Comparison of ENCODE assay signal across 10 cellular contexts in genomic region chr12:92431146-92431545, GRCh38.
DNase-seq lines count a peak whose midpoint lies in the region; ATAC-seq, FAIRE-seq and TF ChIP-seq lines count a peak whose summit lies in the region.
"Had no signal": no experiment of that assay in that cellular context is flagged by ENCODE, and none has a peak within 500 bp of the region (broad histone marks: within the 10 kb centered on the region; RNA-seq: fewer than 3 reads in every experiment).

No MANE protein-coding gene starts in this region.

- no peak for DNase-seq in Right ventricle myocardium superior
- no peak for DNase-seq in left ventricle myocardium inferior
- DNase-seq in WTC11 (ENCODE audit: low spot score), result peak; percentile 21
- DNase-seq in glomerular visceral epithelial cell (ENCODE audit: extremely low spot score), result no peak
- DNase-seq in urothelium cell line (ENCODE audit: low spot score), result no peak
- DNase-seq in effector memory CD4-positive, alpha-beta T cell, result no peak
- DNase-seq: C1 segment of cervical spinal cord, esophagus squamous epithelium had no signal

- POLR2A ChIA-PET in WTC11 (lab: Charles Lee), result interaction anchor here (0.7 kb wide), 1 partner anchor 286 kb away, joined by 3 read pairs; no protein-coding TSS in a partner anchor

- no peaks in the 10 kb centered on the region for H3K36me3 ChIP-seq in left ventricle myocardium inferior
- no peaks in the 10 kb centered on the region for H3K36me3 ChIP-seq in effector memory CD4-positive, alpha-beta T cell (ENCODE audit: control insufficient read depth, insufficient read depth, low read length)
- H3K36me3 ChIP-seq: esophagus squamous epithelium had no signal

- peak; percentile 10 for ATAC-seq in Right ventricle myocardium superior (ENCODE audit: poor library complexity)
- ATAC-seq in HG02885 (IDR thresholded peaks at IDR 0.05; ENCODE audit: poor library complexity, unreplicated experiment), result peak; percentile 68
- ATAC-seq in WTC11, result peak; percentile 91

- H3K4me1 ChIP-seq in left ventricle myocardium inferior, result no peaks in the 10 kb centered on the region
- no peaks in the 10 kb centered on the region for H3K4me1 ChIP-seq in effector memory CD4-positive, alpha-beta T cell (ENCODE audit: control insufficient read depth, insufficient read depth, low read length, poor library complexity, severe bottlenecking)

- no peak for FAIRE-seq in urothelium cell line (lab: Jason Lieb, UNC)

- CTCF ChIA-PET in WTC11 (lab: Charles Lee), result interaction anchor here (0.6 kb wide), 1 partner anchor 139 kb away, joined by 3 read pairs; no protein-coding TSS in a partner anchor

- H3K9me3 ChIP-seq in left ventricle myocardium inferior (replicated peaks), result peaks cover 6% of the 10 kb centered on the region
- no peaks in the 10 kb centered on the region for H3K9me3 ChIP-seq in effector memory CD4-positive, alpha-beta T cell (ENCODE audit: control insufficient read depth, low read length)
- H3K9me3 ChIP-seq: esophagus squamous epithelium had no signal

- no peak overlapping the region for H3K27ac ChIP-seq in left ventricle myocardium inferior (replicated peaks)
- no peak overlapping the region for H3K27ac ChIP-seq in effector memory CD4-positive, alpha-beta T cell (ENCODE audit: insufficient read depth, low read length, poor library complexity, severe bottlenecking)
- H3K27ac ChIP-seq: esophagus squamous epithelium had no signal

- no peaks in the 10 kb centered on the region for H3K27me3 Mint-ChIP-seq in WTC11 (ENCODE audit: low read depth)
- no peaks in the 10 kb centered on the region for H3K27me3 Mint-ChIP-seq in stimulated activated naive CD8-positive, alpha-beta T cell treated with anti-CD3 and anti-CD28 coated beads, Interleukin-15, Interleukin-2, amounts not matched to agents 100 ng/mL and 50 ng/mL, for 24 hours

- H3K36me3 Mint-ChIP-seq in WTC11, result no peaks in the 10 kb centered on the region
- H3K36me3 Mint-ChIP-seq in stimulated activated naive CD8-positive, alpha-beta T cell treated with anti-CD3 and anti-CD28 coated beads, Interleukin-15, Interleukin-2, amounts not matched to agents 100 ng/mL and 50 ng/mL, for 24 hours (ENCODE audit: low read depth), result no peaks in the 10 kb centered on the region

- H3K9me3 Mint-ChIP-seq in WTC11, result peaks cover 24% of the 10 kb centered on the region
- H3K9me3 Mint-ChIP-seq in stimulated activated naive CD8-positive, alpha-beta T cell treated with anti-CD3 and anti-CD28 coated beads, Interleukin-15, Interleukin-2, amounts not matched to agents 100 ng/mL and 50 ng/mL, for 24 hours, result peaks cover 10% of the 10 kb centered on the region

- H3K4me1 Mint-ChIP-seq in WTC11, result peaks cover 10% of the 10 kb centered on the region
- peaks cover 65% of the 10 kb centered on the region for H3K4me1 Mint-ChIP-seq in stimulated activated naive CD8-positive, alpha-beta T cell treated with anti-CD3 and anti-CD28 coated beads, Interleukin-15, Interleukin-2, amounts not matched to agents 100 ng/mL and 50 ng/mL, for 24 hours (ENCODE audit: low read depth)

- no peak overlapping the region for H3K27ac Mint-ChIP-seq in WTC11
- H3K27ac Mint-ChIP-seq in stimulated activated naive CD8-positive, alpha-beta T cell treated with anti-CD3 and anti-CD28 coated beads, Interleukin-15, Interleukin-2, amounts not matched to agents 100 ng/mL and 50 ng/mL, for 24 hours, result peak overlapping the region; percentile 10

- H3K4me3 ChIP-seq in left ventricle myocardium inferior, result no peak overlapping the region
- H3K4me3 ChIP-seq in effector memory CD4-positive, alpha-beta T cell (ENCODE audit: insufficient read depth, low read depth, low read length, poor library complexity, severe bottlenecking), result no peak overlapping the region
- H3K4me3 ChIP-seq: esophagus squamous epithelium had no signal

- intact Hi-C loops in Right ventricle myocardium superior (cut with DNase I) (no loop called here), left ventricle myocardium inferior (cut with micrococcal nuclease) (no loop called here)

- TF ChIP-seq CTCF in left ventricle myocardium inferior (IDR thresholded peaks at IDR 0.05; ENCODE audit: borderline replicate concordance) (no peak), WTC11 (IDR thresholded peaks at IDR 0.05) (no peak)

- no peak overlapping the region for H3K4me3 Mint-ChIP-seq in WTC11
- no peak overlapping the region for H3K4me3 Mint-ChIP-seq in stimulated activated naive CD8-positive, alpha-beta T cell treated with anti-CD3 and anti-CD28 coated beads, Interleukin-15, Interleukin-2, amounts not matched to agents 100 ng/mL and 50 ng/mL, for 24 hours

- H3K27me3 ChIP-seq in left ventricle myocardium inferior (ENCODE audit: low read depth), result no peaks in the 10 kb centered on the region
- H3K27me3 ChIP-seq in effector memory CD4-positive, alpha-beta T cell (replicated peaks; ENCODE audit: control insufficient read depth, insufficient read depth, low read length, poor library complexity, severe bottlenecking), result no peaks in the 10 kb centered on the region
- H3K27me3 ChIP-seq: esophagus squamous epithelium had no signal

TF ChIP-seq in WTC11, 78 proteins besides CTCF, POLR2A, EP300 and RAD21:
- TF ChIP-seq ZNF425 (CRISPR knock-in tag; conservative IDR thresholded peaks at IDR 0.05), result no peak

Comparison
In these comparisons a context has a peak if more than half of its experiments do, and no peak if none do; other contexts are left out.
1. ATAC-seq: peak in every context shown above with its lines; median percentile 91 in WTC11; 68 in HG02885; 10 in Right ventricle myocardium superior.